Comparison of ENCODE assay signal across 19 cellular contexts in genomic region chr4:129978315-129978714, GRCh38.
DNase-seq lines count a peak whose midpoint lies in the region; ATAC-seq and TF ChIP-seq lines count a peak whose summit lies in the region.
"Had no signal": no experiment of that assay in that cellular context is flagged by ENCODE, and none has a peak within 500 bp of the region (broad histone marks: within the 10 kb centered on the region; RNA-seq: fewer than 3 reads in every experiment).

No MANE protein-coding gene starts in this region.

- H3K9ac ChIP-seq in BLaER1 = no peak overlapping the region

- H3K27ac ChIP-seq in BLaER1 = no peak overlapping the region
- H3K27ac ChIP-seq: HL-60 had no signal

- H3K4me3 ChIP-seq in BLaER1 = no peak overlapping the region

- H3K36me3 ChIP-seq in BLaER1 = no peaks in the 10 kb centered on the region

- H3K4me1 ChIP-seq in BLaER1 = peaks cover 7% of the 10 kb centered on the region
- H3K4me1 ChIP-seq: Caco-2 had no signal

- TF ChIP-seq CTCF in GM10266 (IDR thresholded peaks at IDR 0.05; ENCODE audit: control insufficient read depth, insufficient read depth, low read depth, missing control alignments) = no peak

- ATAC-seq in GM19035 (IDR thresholded peaks at IDR 0.05; ENCODE audit: unreplicated experiment) = no peak
- ATAC-seq: HCT116, SK-N-SH treated with all-trans-retinoic acid at 6 μM for 48 hours had no signal

- no peaks in the 10 kb centered on the region for H3K9me3 ChIP-seq in BLaER1
- H3K9me3 ChIP-seq: Caco-2 had no signal

- peak; percentile 0 for DNase-seq in MV-4-11 (lab: John Stamatoyannopoulos, UW)
- peak; percentile 3 for DNase-seq in SKM-1 (lab: John Stamatoyannopoulos, UW; ENCODE audit: unreplicated experiment)
- DNase-seq in medulla oblongata (ENCODE audit: extremely low spot score) = peak; percentile 35
- DNase-seq in COLO668 (lab: John Stamatoyannopoulos, UW; ENCODE audit: unreplicated experiment) = no peak
- no peak for DNase-seq in GM10266 (ENCODE audit: extremely low spot score)
- DNase-seq: C1 segment of cervical spinal cord; Caco-2; CD4-positive, alpha-beta memory T cell; EL; GDM1; NCI-H2029; NCI-H2227 treated with DMSO at 0.1 percent for 48 hours; NCI-H526 treated with DMSO at 0.1 percent for 48 hours; T-helper 1 cell had no signal

- H3K27me3 ChIP-seq in BLaER1 = no peaks in the 10 kb centered on the region

- H3K4me2 ChIP-seq in BLaER1 = peak overlapping the region; percentile 36

- H4K20me1 ChIP-seq in BLaER1 = no peaks in the 10 kb centered on the region

Comparison
In these comparisons a context has a peak if more than half of its experiments do, and no peak if none do; other contexts are left out.
1. DNase-seq: peak in MV-4-11 (single experiment), SKM-1 (single experiment) and medulla oblongata (single experiment); none in COLO668 (single experiment) and GM10266 (single experiment).